Comparison of ENCODE assay signal across 13 cellular contexts in the genomic region with DNA sequence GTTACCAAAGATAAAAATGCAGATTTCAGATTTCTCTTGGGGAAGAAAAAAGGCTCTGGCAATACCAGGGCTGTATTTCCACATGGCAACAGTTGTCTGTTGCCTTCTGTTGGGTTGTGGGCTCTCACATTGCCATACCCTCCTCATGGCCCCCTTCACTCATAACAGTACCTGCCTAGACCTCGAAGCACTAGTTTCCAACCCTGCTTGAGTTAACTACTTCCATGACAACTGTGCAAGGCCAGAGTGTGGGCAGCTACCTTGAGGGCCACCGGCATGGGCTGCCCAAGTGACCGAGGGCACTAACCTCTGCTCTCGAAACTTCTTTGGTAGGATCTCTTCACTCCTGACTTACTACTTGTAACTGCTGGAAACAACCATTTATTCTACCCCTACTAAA. TPM values are rescaled to one million over a fixed set of nuclear protein-coding genes. Genes with fewer than 3 reads are reported as not detected.
DNase-seq lines count a peak whose midpoint lies in the region; ATAC-seq, FAIRE-seq and TF ChIP-seq lines count a peak whose summit lies in the region.
"Had no signal": no experiment of that assay in that cellular context is flagged by ENCODE, and none has a peak within 500 bp of the region (broad histone marks: within the 10 kb centered on the region; RNA-seq: fewer than 3 reads in every experiment).

No MANE protein-coding gene starts in this region.

- TF ChIP-seq CTCF in Panc1 (IDR thresholded peaks at IDR 0.05) = no peak
- no peak for TF ChIP-seq CTCF in endodermal cell (conservative IDR thresholded peaks at IDR 0.05)

- H3K4me3 ChIP-seq in Panc1 (ENCODE audit: low read depth in 2 of 2, low read length in 2 of 2) (no peak overlapping the region), endodermal cell (ENCODE audit: low read length) (peak overlapping the region; percentile 93), skeletal muscle tissue (ENCODE audit: low read length in 3 of 3) (no peak overlapping the region)
- H3K4me3 ChIP-seq: thoracic aorta had no signal

- intact Hi-C loops in Panc1 (cut with micrococcal nuclease; ENCODE audit: unreplicated experiment) = no loop called here

- peaks cover 26% of the 10 kb centered on the region for H3K4me1 Mint-ChIP-seq in endodermal cell

- peak; percentile 64 for FAIRE-seq in GM12892 (lab: Jason Lieb, UNC)

- in situ Hi-C loops in Panc1 (cut with HindIII; ENCODE audit: low pct_unique_long_range_greater_than_20kb, low sequenced_read_pairs) = no loop called here

- no peaks in the 10 kb centered on the region; the same call in 1 of the 2 replicates for H3K36me3 ChIP-seq in Panc1 (ENCODE audit: control insufficient read depth, insufficient read depth, low read length)
- peaks cover 9% of the 10 kb centered on the region for H3K36me3 ChIP-seq in endodermal cell (ENCODE audit: control insufficient read depth, insufficient read depth, low read length)
- H3K36me3 ChIP-seq in skeletal muscle tissue (ENCODE audit: control insufficient read depth in 3 of 3, insufficient read depth in 3 of 3, low read length in 3 of 3) = no peaks in the 10 kb centered on the region
- H3K36me3 ChIP-seq: heart left ventricle, thoracic aorta had no signal

- H3K9ac ChIP-seq in endodermal cell (ENCODE audit: extremely low read depth, low read length, poor library complexity, severe bottlenecking) = no peak overlapping the region
- H3K9ac ChIP-seq in skeletal muscle tissue (ENCODE audit: low read depth in 1 of 3, low read length in 3 of 3) = no peak overlapping the region

- peaks cover 3% of the 10 kb centered on the region for H3K36me3 Mint-ChIP-seq in endodermal cell (ENCODE audit: low read depth)
- H3K36me3 Mint-ChIP-seq: mesothelial cell of epicardium had no signal

- ATAC-seq in Panc1 (no peak), HG03045 (IDR thresholded peaks at IDR 0.05; ENCODE audit: unreplicated experiment) (no peak), HG03521 (IDR thresholded peaks at IDR 0.05; ENCODE audit: unreplicated experiment) (no peak)

- H3K4me3 Mint-ChIP-seq in endodermal cell = peak overlapping the region; percentile 12

- WGBS in endodermal cell (ENCODE audit: insufficient coverage in 1 of 2, insufficient read length in 1 of 2), 2 experiments = 96 to 100% methylated on average over 1 to 4 of the region's 4 CpGs

- POLR2A ChIA-PET in Panc1 (lab: Charles Lee) = interaction anchor here (1.2 kb wide), 1 partner anchor 16 kb away, joined by 3 read pairs; no protein-coding TSS in a partner anchor

- BruUV-seq in Panc1 (replicated peaks; lab: Mats Ljungman, UMichigan) = no TSS peak

- no peaks in the 10 kb centered on the region for H3K9me3 Mint-ChIP-seq in endodermal cell
- H3K9me3 Mint-ChIP-seq: mesothelial cell of epicardium had no signal

- CTCF ChIA-PET in Panc1 (lab: Charles Lee) = no interaction called here

- H3K27me3 Mint-ChIP-seq in endodermal cell (ENCODE audit: insufficient read depth) = no peaks in the 10 kb centered on the region

- TF ChIP-seq POLR2A in GM12892 (IDR thresholded peaks at IDR 0.05; ENCODE audit: low read depth, low read length) = no peak

- no peak overlapping the region for H3K27ac Mint-ChIP-seq in endodermal cell

- H3K9me3 ChIP-seq in Panc1 (ENCODE audit: control insufficient read depth, insufficient read depth, low read depth, low read length) (no peaks in the 10 kb centered on the region), endodermal cell (ENCODE audit: control insufficient read depth, low read length) (no peaks in the 10 kb centered on the region), skeletal muscle tissue (ENCODE audit: control insufficient read depth in 3 of 3, low read length in 3 of 3) (no peaks in the 10 kb centered on the region)
- H3K9me3 ChIP-seq: heart left ventricle, thoracic aorta had no signal

- H3K27ac ChIP-seq in Panc1 (ENCODE audit: low read length) (peak overlapping the region; percentile 42; the same call in 1 of the 2 replicates), endodermal cell (ENCODE audit: low read depth, low read length) (no peak overlapping the region), skeletal muscle tissue (ENCODE audit: low read depth, low read length) (peak overlapping the region; percentile 39)
- H3K27ac ChIP-seq: thoracic aorta had no signal

- H3K4me1 ChIP-seq in Panc1 (ENCODE audit: control insufficient read depth, insufficient read depth, low read length) (peaks cover 26% of the 10 kb centered on the region), endodermal cell (ENCODE audit: control insufficient read depth, insufficient read depth, low read length) (peaks cover 3% of the 10 kb centered on the region), skeletal muscle tissue (ENCODE audit: control insufficient read depth in 3 of 3, insufficient read depth in 3 of 3, low read length in 3 of 3) (peaks cover 9 to 28% (median 15%) of the 10 kb centered on the region in 3 donors)

- no peaks in the 10 kb centered on the region for H3K27me3 ChIP-seq in Panc1 (ENCODE audit: control insufficient read depth, insufficient read depth, low read length)
- no peaks in the 10 kb centered on the region for H3K27me3 ChIP-seq in endodermal cell (ENCODE audit: control insufficient read depth, insufficient read depth, low read length, poor library complexity, severe bottlenecking)
- no peaks in the 10 kb centered on the region for H3K27me3 ChIP-seq in skeletal muscle tissue (ENCODE audit: control insufficient read depth in 3 of 3, insufficient read depth in 3 of 3, low read length in 3 of 3)
- H3K27me3 ChIP-seq: heart left ventricle had no signal

- DNase-seq in GM12892 (ENCODE audit: insufficient read length) (no peak), Panc1 (ENCODE audit: low read depth, low spot score) (no peak), endodermal cell (no peak), mucosa of gallbladder (ENCODE audit: low spot score) (no peak), NCI-H2107 treated with DMSO at 0.1 percent for 48 hours (lab: John Stamatoyannopoulos, UW; ENCODE audit: unreplicated experiment) (no peak)
- DNase-seq: heart left ventricle; NCI-H2081 treated with DMSO at 0.1 percent for 48 hours; stimulated activated CD4-positive, alpha-beta T cell treated with anti-CD3 and anti-CD28 coated beads, Interleukin-2, amount 100 ng/mL, for 24 hours had no signal

RNA-seq across cellular contexts. Expression of a gene that starts 2.5 kb away (rescaled TPM):
- 339 TPM for polyA plus RNA-seq in GM12892 (2012; ENCODE audit: missing spikeins)
- total RNA-seq in Panc1 (2021; ENCODE audit: unreplicated experiment) = 347 TPM
- polyA plus RNA-seq in Panc1 (2012; ENCODE audit: insufficient read length) = 381 TPM
- 100 to 1,000 TPM; 168 to 192 TPM for total RNA-seq in endodermal cell
- 124 TPM for polyA plus RNA-seq in endodermal cell (2013, experiment 1 of 2)
- polyA plus RNA-seq in endodermal cell (2013, experiment 2 of 2) = 117 TPM
- 40.7 TPM for total RNA-seq in skeletal muscle tissue
- total RNA-seq in mucosa of gallbladder = 184 TPM
